1 cellular context compared by ENCODE assay signal in the genomic region with DNA sequence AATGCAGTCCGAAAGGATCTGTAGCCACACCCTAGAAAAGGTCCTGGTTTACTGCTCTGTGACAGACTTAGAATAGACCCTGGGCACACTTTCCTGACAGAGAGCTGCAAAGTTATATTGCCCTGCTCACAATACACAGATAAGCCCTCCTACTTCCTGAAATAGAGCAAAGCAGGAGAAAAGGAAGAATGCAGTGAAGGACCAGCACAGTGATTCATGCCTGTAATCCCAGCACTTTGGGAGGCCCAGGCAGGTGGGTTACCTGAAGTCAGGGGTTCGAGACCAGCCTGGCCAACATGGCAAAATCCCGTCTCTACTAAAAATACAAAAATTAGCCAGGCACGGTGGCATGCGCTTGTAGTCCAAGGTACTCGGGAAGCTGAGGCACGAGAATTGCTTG.
TF ChIP-seq lines count a peak whose summit lies in the region.

No MANE protein-coding gene starts in this region.

TF ChIP-seq in K562, 482 proteins besides CTCF, POLR2A, EP300 and RAD21:
- peak; percentile 35 to 40; a peak in 2 of 4 replicates for TF ChIP-seq NRF1 (conservative IDR thresholded peaks at IDR 0.05 in 1 of 2, IDR thresholded peaks at IDR 0.05 in 1 of 2)
- TF ChIP-seq HDAC1 (IDR thresholded peaks at IDR 0.05) = peak in 1 of 2 experiments; percentile 39; a peak in 1 of 4 replicates
- TF ChIP-seq RAD51 (IDR thresholded peaks at IDR 0.05; ENCODE audit: borderline replicate concordance, low read depth) = no peak
- peak in 1 of 2 experiments; percentile 18; a peak in 1 of 4 replicates for TF ChIP-seq KDM1A (IDR thresholded peaks at IDR 0.05)
- 0 out of 2 replicates have a peak, but pooled peaks have one; percentile 44 for TF ChIP-seq ARID1B (IDR thresholded peaks at IDR 0.05)
- peak; percentile 52; the same call in 1 of the 2 replicates for TF ChIP-seq ADNP (tag; IDR thresholded peaks at IDR 0.05)
- TF ChIP-seq CBX8 (IDR thresholded peaks at IDR 0.05; ENCODE audit: borderline replicate concordance, extremely low read depth, low read depth, low read length, poor library complexity, severe bottlenecking) = no peak
- 0 out of 2 replicates have a peak, but pooled peaks have one; percentile 5 for TF ChIP-seq SPI1 (IDR thresholded peaks at IDR 0.05; ENCODE audit: borderline replicate concordance, low read depth, low read length)
TF ChIP-seq in K562: peak in this region for 6.
